Comparison of ENCODE assay signal across 3 cellular contexts in genomic region chr3:63274359-63274758, GRCh38.
TF ChIP-seq lines count a peak whose summit lies in the region.

No MANE protein-coding gene starts in this region.

TF ChIP-seq in HepG2, 621 proteins besides CTCF, POLR2A, EP300 and RAD21:
- TF ChIP-seq MAFF (IDR thresholded peaks at IDR 0.05; ENCODE audit: low read depth, low read length) (0 out of 2 replicates have a peak, but pooled peaks have one; percentile 44), ZNF3 (CRISPR knock-in tag; IDR thresholded peaks at IDR 0.05) (no peak), ZNF646 (CRISPR knock-in tag; IDR thresholded peaks at IDR 0.05) (no peak), MAFK (conservative IDR thresholded peaks at IDR 0.05 in 1 of 2, IDR thresholded peaks at IDR 0.05 in 1 of 2; ENCODE audit: low read length in 2 of 2) (peak; percentile 49 to 72; a peak in 3 of 4 replicates), ELK4 (CRISPR knock-in tag; IDR thresholded peaks at IDR 0.05; ENCODE audit: borderline replicate concordance) (no peak)

TF ChIP-seq in IMR-90, 13 proteins besides CTCF, POLR2A, EP300 and RAD21:
- TF ChIP-seq MAFK (IDR thresholded peaks at IDR 0.05; ENCODE audit: low read depth, low read length) (peak; percentile 43; the same call in 1 of the 2 replicates), MAZ (IDR thresholded peaks at IDR 0.05; ENCODE audit: borderline replicate concordance, low read depth, low read length) (no peak)

TF ChIP-seq in H1, 55 proteins besides CTCF, POLR2A, EP300 and RAD21:
- TF ChIP-seq SIX5 (IDR thresholded peaks at IDR 0.05; ENCODE audit: low read depth, low read length) (no peak), SP1 (IDR thresholded peaks at IDR 0.05; ENCODE audit: low read depth, low read length) (no peak), ATF2 (IDR thresholded peaks at IDR 0.05; ENCODE audit: low read length) (no peak), SP2 (IDR thresholded peaks at IDR 0.05; ENCODE audit: low read length) (no peak), FOSL1 (IDR thresholded peaks at IDR 0.05; ENCODE audit: insufficient read depth, low read depth, low read length) (no peak), EGR1 (IDR thresholded peaks at IDR 0.05; ENCODE audit: borderline replicate concordance, low read depth, low read length) (no peak), MAX (IDR thresholded peaks at IDR 0.05) (no peak), NANOG (IDR thresholded peaks at IDR 0.05; ENCODE audit: insufficient read depth, low read depth, low read length, poor library complexity, severe bottlenecking) (no peak), ZNF274 (IDR thresholded peaks at IDR 0.05; ENCODE audit: borderline replicate concordance, extremely low read depth, low read length) (no peak), TAF7 (optimal IDR thresholded peaks at IDR 0.05; ENCODE audit: borderline replicate concordance, low read depth, low read length) (no peak), CHD7 (IDR thresholded peaks at IDR 0.05; ENCODE audit: insufficient replicate concordance, low read length) (no peak), GTF2F1 (IDR thresholded peaks at IDR 0.05; ENCODE audit: borderline replicate concordance, low read depth, low read length) (no peak), E2F6 (IDR thresholded peaks at IDR 0.05) (no peak), BCL11A (IDR thresholded peaks at IDR 0.05; ENCODE audit: low read depth in 2 of 2, low read length in 2 of 2) (no peak), BRCA1 (IDR thresholded peaks at IDR 0.05; ENCODE audit: low read depth, low read length) (no peak), CBX5 (IDR thresholded peaks at IDR 0.05; ENCODE audit: low read depth, low read length) (no peak), HDAC6 (IDR thresholded peaks at IDR 0.05; ENCODE audit: low read depth, low read length) (no peak), NRF1 (IDR thresholded peaks at IDR 0.05; ENCODE audit: low read depth, low read length) (no peak)
